In genomic region chr6:140824595-140824994, GRCh38 we compare ENCODE assay signal across 20 cellular contexts.
DNase-seq lines count a peak whose midpoint lies in the region; ATAC-seq and TF ChIP-seq lines count a peak whose summit lies in the region.
"Had no signal": no experiment of that assay in that cellular context is flagged by ENCODE, and none has a peak within 500 bp of the region (broad histone marks: within the 10 kb centered on the region; RNA-seq: fewer than 3 reads in every experiment).

No MANE protein-coding gene starts in this region.

- H3K79me2 ChIP-seq in ACC112 (ENCODE audit: control insufficient read depth, insufficient read depth, low read length, unreplicated experiment) (no peaks in the 10 kb centered on the region), GM23248 (ENCODE audit: insufficient read depth) (no peaks in the 10 kb centered on the region), fibroblast of lung (ENCODE audit: control insufficient read depth, insufficient read depth, low read length) (no peaks in the 10 kb centered on the region), osteoblast (ENCODE audit: insufficient read depth, low read length) (no peaks in the 10 kb centered on the region)

- ATAC-seq in HG03175 (IDR thresholded peaks at IDR 0.05; ENCODE audit: unreplicated experiment) (no peak), HG03469 (IDR thresholded peaks at IDR 0.05; ENCODE audit: unreplicated experiment) (no peak)
- ATAC-seq: A549; CD8-positive, alpha-beta T cell; HCT116; HepG2 had no signal

- in situ Hi-C loops in GM23248 (cut with MboI), result no loop called here

- TF ChIP-seq CTCF in fibroblast of lung (conservative IDR thresholded peaks at IDR 0.05 in 1 of 2, IDR thresholded peaks at IDR 0.05 in 1 of 2; ENCODE audit: low read depth in 1 of 2, low read length in 2 of 2) (no peak), osteoblast (IDR thresholded peaks at IDR 0.05; ENCODE audit: extremely low read depth, low read depth, low read length) (no peak)

- H3K4me1 ChIP-seq in ACC112 (ENCODE audit: control insufficient read depth, insufficient read depth, low read length, unreplicated experiment) (no peaks in the 10 kb centered on the region), GM23248 (ENCODE audit: insufficient read depth) (no peaks in the 10 kb centered on the region), fibroblast of lung (ENCODE audit: control insufficient read depth, extremely low read depth, insufficient read depth, low read length) (no peaks in the 10 kb centered on the region), osteoblast (ENCODE audit: insufficient read depth, low read length) (no peaks in the 10 kb centered on the region)
- H3K4me1 ChIP-seq: A549 had no signal

- H3K9me3 ChIP-seq in GM23248 (ENCODE audit: low read depth) (no peaks in the 10 kb centered on the region), fibroblast of lung (ENCODE audit: control insufficient read depth, insufficient read depth, low read depth, low read length) (no peaks in the 10 kb centered on the region), osteoblast (ENCODE audit: low read depth, low read length) (no peaks in the 10 kb centered on the region)
- H3K9me3 ChIP-seq: A549 had no signal

- H4K20me1 ChIP-seq in GM23248 (ENCODE audit: insufficient read depth) (no peaks in the 10 kb centered on the region), fibroblast of lung (ENCODE audit: control insufficient read depth, extremely low read depth, insufficient read depth, low read length) (no peaks in the 10 kb centered on the region), osteoblast (ENCODE audit: insufficient read depth, low read length) (no peaks in the 10 kb centered on the region)
- H4K20me1 ChIP-seq: BLaER1 treated with 17β-estradiol and CSF1 and Interleukin-3, amounts not matched to agents 10 nM and 100 nM had no signal

- H3K27ac ChIP-seq in ACC112 (ENCODE audit: low read depth, low read length), result no peak overlapping the region
- no peak overlapping the region for H3K27ac ChIP-seq in GM23248
- no peak overlapping the region for H3K27ac ChIP-seq in fibroblast of lung (ENCODE audit: insufficient read depth, low read length)
- H3K27ac ChIP-seq in osteoblast (ENCODE audit: low read depth, low read length), result no peak overlapping the region
- H3K27ac ChIP-seq: 22Rv1; A549; BLaER1 treated with 17β-estradiol and CSF1 and Interleukin-3, amounts not matched to agents 10 nM and 100 nM had no signal

- H3K36me3 ChIP-seq in ACC112 (ENCODE audit: insufficient read depth, low read length) (no peaks in the 10 kb centered on the region), GM23248 (ENCODE audit: low read depth) (no peaks in the 10 kb centered on the region), fibroblast of lung (ENCODE audit: control insufficient read depth, insufficient read depth, low read length) (no peaks in the 10 kb centered on the region), osteoblast (ENCODE audit: insufficient read depth, low read length) (no peaks in the 10 kb centered on the region)
- H3K36me3 ChIP-seq: BLaER1 treated with 17β-estradiol and CSF1 and Interleukin-3, amounts not matched to agents 10 nM and 100 nM had no signal

- H2AFZ ChIP-seq in ACC112 (ENCODE audit: low read length, unreplicated experiment) (peak overlapping the region; percentile 29), GM23248 (peak overlapping the region; percentile 6; the same call in 1 of the 2 replicates), fibroblast of lung (ENCODE audit: low read length) (peak overlapping the region; percentile 65), osteoblast (ENCODE audit: low read length) (peak overlapping the region; percentile 55)

- H3K4me3 ChIP-seq in ACC112 (ENCODE audit: low read depth, low read length), result no peak overlapping the region
- H3K4me3 ChIP-seq in GM23248, result no peak overlapping the region
- no peak overlapping the region for H3K4me3 ChIP-seq in fibroblast of lung (replicated peaks in 1 of 4; ENCODE audit: control extremely low read depth in 1 of 4, insufficient read depth in 1 of 4, low read depth in 3 of 4, low read length in 4 of 4)
- H3K4me3 ChIP-seq in osteoblast (ENCODE audit: insufficient read depth, low read length), result no peak overlapping the region
- H3K4me3 ChIP-seq: A549; BLaER1 treated with 17β-estradiol and CSF1 and Interleukin-3, amounts not matched to agents 10 nM and 100 nM had no signal

- H3K9ac ChIP-seq in GM23248 (no peak overlapping the region), fibroblast of lung (ENCODE audit: insufficient read depth, low read length) (no peak overlapping the region)
- H3K9ac ChIP-seq: BLaER1 treated with 17β-estradiol and CSF1 and Interleukin-3, amounts not matched to agents 10 nM and 100 nM had no signal

- H3K27me3 ChIP-seq in ACC112 (ENCODE audit: insufficient read depth, low read length) (no peaks in the 10 kb centered on the region), GM23248 (replicated peaks; ENCODE audit: insufficient read depth) (no peaks in the 10 kb centered on the region), fibroblast of lung (ENCODE audit: control insufficient read depth, insufficient read depth, low read length) (no peaks in the 10 kb centered on the region), osteoblast (ENCODE audit: insufficient read depth, low read length) (no peaks in the 10 kb centered on the region)
- H3K27me3 ChIP-seq: BLaER1 treated with 17β-estradiol and CSF1 and Interleukin-3, amounts not matched to agents 10 nM and 100 nM had no signal

- DNase-seq in GM23248 (no peak), fibroblast of lung (ENCODE audit: low read depth in 2 of 2) (no peak), osteoblast (ENCODE audit: insufficient read length, low spot score, missing footprints) (no peak), GF-D8 (lab: John Stamatoyannopoulos, UW) (no peak)
- no peak for DNase-seq in central memory CD4-positive, alpha-beta T cell
- DNase-seq: Calu3; CD8-positive, alpha-beta T cell; DMS79 treated with DMSO at 0.1 percent for 48 hours; EL; GOT3; H7; HFFc6 had no signal

- no peak overlapping the region for H3K4me2 ChIP-seq in GM23248 (ENCODE audit: unreplicated experiment)
- no peak overlapping the region for H3K4me2 ChIP-seq in fibroblast of lung (ENCODE audit: extremely low read depth, insufficient read depth, low read length)
- no peak overlapping the region for H3K4me2 ChIP-seq in osteoblast (ENCODE audit: insufficient read depth, low read length)
- H3K4me2 ChIP-seq: A549; BLaER1 treated with 17β-estradiol and CSF1 and Interleukin-3, amounts not matched to agents 10 nM and 100 nM had no signal

- H3K9me2 ChIP-seq in GM23248 (ENCODE audit: insufficient read depth), result no peaks in the 10 kb centered on the region

- no peaks in the 10 kb centered on the region for H3F3A ChIP-seq in GM23248 (ENCODE audit: insufficient read depth)

Comparison
In these comparisons a context has a peak if more than half of its experiments do, and no peak if none do; other contexts are left out.
1. H2AFZ ChIP-seq: peak in every context shown above with its lines; median percentile 65 in fibroblast of lung; 55 in osteoblast; 29 in ACC112; 6 in GM23248.